12 cellular contexts compared by ENCODE assay signal in the genomic region with DNA sequence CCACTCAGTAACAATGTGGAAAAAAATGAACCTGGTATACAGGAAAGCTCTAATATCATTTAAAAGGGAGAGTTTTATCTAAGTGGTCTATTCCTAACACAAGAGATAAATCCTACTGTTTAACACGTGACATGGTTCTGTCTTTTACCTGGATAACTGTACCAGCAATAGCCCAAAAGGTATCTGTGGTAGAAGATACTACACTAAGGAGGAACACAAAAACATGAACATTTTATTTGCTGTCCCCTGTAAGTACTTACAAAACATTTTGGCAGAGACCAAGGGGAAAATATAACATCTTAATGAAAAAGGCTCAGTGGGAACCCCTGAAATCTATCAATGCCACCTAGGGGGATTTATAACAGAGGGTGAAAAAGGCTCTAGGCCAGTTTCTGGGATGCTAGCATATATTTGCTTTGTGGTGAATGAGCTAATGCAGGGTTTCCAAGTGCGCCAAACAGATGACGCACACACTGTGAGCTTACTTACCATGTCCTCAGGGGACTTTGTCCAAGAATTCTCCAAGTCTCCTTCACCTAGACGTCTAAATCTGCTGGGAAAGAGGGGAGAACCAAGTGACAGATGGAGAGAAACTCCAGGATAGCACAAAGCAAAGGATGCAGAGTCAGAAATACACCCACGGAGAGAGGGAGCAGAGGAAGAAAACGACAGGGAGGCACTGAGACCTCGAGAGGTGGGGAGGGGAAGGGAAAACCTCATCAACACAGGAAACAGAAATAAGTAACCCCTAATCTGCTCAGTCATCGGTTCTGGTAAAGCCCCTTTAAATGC.
DNase-seq lines count a peak whose midpoint lies in the region; ATAC-seq, FAIRE-seq and TF ChIP-seq lines count a peak whose summit lies in the region.
"Had no signal": no experiment of that assay in that cellular context is flagged by ENCODE, and none has a peak within 500 bp of the region (broad histone marks: within the 10 kb centered on the region; RNA-seq: fewer than 3 reads in every experiment).

No MANE protein-coding gene starts in this region.

- no peaks in the 10 kb centered on the region for H3K79me2 ChIP-seq in osteoblast (ENCODE audit: insufficient read depth, low read length)

- DNase-seq in Caki2 (ENCODE audit: low read depth) (peak; percentile 88), NCI-H460 (ENCODE audit: extremely low read depth, low read depth) (peak; percentile 93), bronchial epithelial cell (ENCODE audit: low read depth) (peak; percentile 90), osteoblast (ENCODE audit: insufficient read length, low spot score, missing footprints) (peak; percentile 90), kidney (no peak), hippocampal formation (lab: John Stamatoyannopoulos, UW) (no peak)
- no peak for DNase-seq in stimulated activated CD4-positive, alpha-beta T cell treated with anti-CD3 and anti-CD28 coated beads, Interleukin-2, amount 100 ng/mL, for 24 hours
- DNase-seq: GDM1, NCI-H1930, SIG-M5 had no signal

- peaks cover 17% of the 10 kb centered on the region for H3K4me1 ChIP-seq in osteoblast (ENCODE audit: insufficient read depth, low read length)
- no peaks in the 10 kb centered on the region for H3K4me1 ChIP-seq in kidney (ENCODE audit: control insufficient read depth in 1 of 2, insufficient read depth in 1 of 2, low read depth in 1 of 2, low read length in 2 of 2)

- intact Hi-C loops in kidney (cut with DNase I): no loop called here

- no peak overlapping the region for H3K4me3 ChIP-seq in bronchial epithelial cell (ENCODE audit: low read depth, low read length)
- peak overlapping the region; percentile 2 for H3K4me3 ChIP-seq in osteoblast (ENCODE audit: insufficient read depth, low read length)
- H3K4me3 ChIP-seq in kidney (ENCODE audit: low read length in 2 of 2): no peak overlapping the region

- peak overlapping the region; percentile 71 for H3K4me2 ChIP-seq in osteoblast (ENCODE audit: insufficient read depth, low read length)

- TF ChIP-seq CTCF in bronchial epithelial cell (IDR thresholded peaks at IDR 0.05; ENCODE audit: insufficient read depth, low read length, severe bottlenecking): no peak
- no peak for TF ChIP-seq CTCF in osteoblast (IDR thresholded peaks at IDR 0.05; ENCODE audit: extremely low read depth, low read depth, low read length)
- no peak for TF ChIP-seq CTCF in kidney (IDR thresholded peaks at IDR 0.05; ENCODE audit: borderline replicate concordance, extremely low read depth, insufficient read depth)

- H3K9me3 ChIP-seq in osteoblast (ENCODE audit: low read depth, low read length) (no peaks in the 10 kb centered on the region), kidney (ENCODE audit: control insufficient read depth in 1 of 2, low read length in 2 of 2) (no peaks in the 10 kb centered on the region)
- H3K9me3 ChIP-seq: neutrophil had no signal

- no peak for ATAC-seq in GM18858 (IDR thresholded peaks at IDR 0.05; ENCODE audit: unreplicated experiment)

- no peak for FAIRE-seq in bronchial epithelial cell (lab: Jason Lieb, UNC)
- no peak for FAIRE-seq in kidney (lab: Jason Lieb, UNC)

- no peak overlapping the region for H3K9ac ChIP-seq in kidney (ENCODE audit: low read length in 2 of 2)

- H4K20me1 ChIP-seq in osteoblast (ENCODE audit: insufficient read depth, low read length): no peaks in the 10 kb centered on the region

- in situ Hi-C loops in Caki2 (cut with HindIII; ENCODE audit: low pct_unique_long_range_greater_than_20kb, low sequenced_read_pairs): no loop called here

- peaks cover 3% of the 10 kb centered on the region for H3K27me3 ChIP-seq in bronchial epithelial cell (ENCODE audit: control insufficient read depth, insufficient read depth, low read length)
- no peaks in the 10 kb centered on the region for H3K27me3 ChIP-seq in osteoblast (ENCODE audit: insufficient read depth, low read length)

- H3K27ac ChIP-seq in osteoblast (ENCODE audit: low read depth, low read length) (peak overlapping the region; percentile 78), kidney (ENCODE audit: low read depth in 2 of 2, low read length in 2 of 2) (no peak overlapping the region)
- H3K27ac ChIP-seq: neutrophil had no signal

- peak overlapping the region; percentile 4 for H2AFZ ChIP-seq in osteoblast (ENCODE audit: low read length)

- no peaks in the 10 kb centered on the region for H3K36me3 ChIP-seq in bronchial epithelial cell (ENCODE audit: control insufficient read depth, insufficient read depth, low read length)
- H3K36me3 ChIP-seq in osteoblast (ENCODE audit: insufficient read depth, low read length): no peaks in the 10 kb centered on the region
- no peaks in the 10 kb centered on the region for H3K36me3 ChIP-seq in kidney (ENCODE audit: control insufficient read depth in 1 of 2, insufficient read depth in 2 of 2, low read length in 2 of 2)
- H3K36me3 ChIP-seq: neutrophil had no signal

Comparison
In these comparisons a context has a peak if more than half of its experiments do, and no peak if none do; other contexts are left out.
1. DNase-seq: peak in Caki2 (single experiment), NCI-H460 (single experiment), bronchial epithelial cell (single experiment) and osteoblast (single experiment); none in kidney (single experiment), hippocampal formation (0 of 2) and stimulated activated CD4-positive, alpha-beta T cell treated with anti-CD3 and anti-CD28 coated beads, Interleukin-2, amount 100 ng/mL, for 24 hours (0 of 2).